Comparison of ENCODE assay signal across 16 cellular contexts in the genomic region with DNA sequence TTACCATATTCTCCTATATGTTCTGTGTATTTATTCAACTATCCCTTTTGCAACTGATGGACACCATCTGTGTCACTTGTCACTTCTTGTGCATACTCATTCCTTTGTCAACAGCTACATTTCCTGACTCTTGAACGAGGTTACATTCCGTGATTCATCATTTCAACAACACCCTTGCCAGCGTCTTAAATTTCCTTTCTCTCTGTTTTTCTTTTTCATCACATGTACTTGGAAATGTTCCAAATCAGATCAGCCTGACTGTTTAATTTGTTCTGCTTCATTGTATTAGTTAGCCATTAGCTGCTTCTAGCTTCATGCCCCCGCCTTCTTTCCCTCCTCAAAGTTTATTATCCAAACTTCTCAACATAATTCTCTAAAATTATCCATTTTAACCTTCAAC.
DNase-seq lines count a peak whose midpoint lies in the region; ATAC-seq and TF ChIP-seq lines count a peak whose summit lies in the region.
"Had no signal": no experiment of that assay in that cellular context is flagged by ENCODE, and none has a peak within 500 bp of the region (broad histone marks: within the 10 kb centered on the region; RNA-seq: fewer than 3 reads in every experiment).

No MANE protein-coding gene starts in this region.

- H3K36me3 Mint-ChIP-seq in T-cell, result no peaks in the 10 kb centered on the region

- H3K4me1 Mint-ChIP-seq in T-cell, result peaks cover 12 to 18% (median 15%) of the 10 kb centered on the region in 3 donors

- H3K27me3 ChIP-seq in brain microvascular endothelial cell (replicated peaks), result no peaks in the 10 kb centered on the region
- H3K27me3 ChIP-seq: colonic mucosa, pancreas, vagina had no signal

- in situ Hi-C loops in brain microvascular endothelial cell (cut with HindIII; ENCODE audit: low pct_ligation_motif_present, low sequenced_read_pairs), result loop anchor here (25.0 kb wide), 1 partner anchor 354 kb away; no protein-coding TSS in a partner anchor

- no peaks in the 10 kb centered on the region for H3K27me3 Mint-ChIP-seq in T-cell

- ATAC-seq in HG02678 (IDR thresholded peaks at IDR 0.05; ENCODE audit: unreplicated experiment), result no peak
- ATAC-seq in GM19452 (IDR thresholded peaks at IDR 0.05; ENCODE audit: unreplicated experiment), result no peak
- no peak for ATAC-seq in GM21447 (IDR thresholded peaks at IDR 0.05; ENCODE audit: unreplicated experiment)
- no peak for ATAC-seq in T-cell (replicated peaks in 1 of 4)
- ATAC-seq: pancreas had no signal

- H3K4me3 Mint-ChIP-seq in T-cell, result no peak overlapping the region
- H3K4me3 Mint-ChIP-seq: H9 had no signal

- peak; percentile 92 for DNase-seq in Daoy (ENCODE audit: low read depth)
- peak; percentile 94 for DNase-seq in M059J (ENCODE audit: low read depth)
- DNase-seq in brain microvascular endothelial cell, result peak; percentile 80
- DNase-seq in lung microvascular endothelial cell (ENCODE audit: low read depth in 2 of 2), result peak; percentile 54 to 87
- no peak for DNase-seq in T-cell
- DNase-seq: activated T-cell treated with anti-CD3 and anti-CD28 coated beads for 4 hours, colonic mucosa, DND-41, H9, islet precursor cell, pancreas, T-helper 9 cell had no signal

- POLR2A ChIA-PET in T-cell (lab: Charles Lee), result no interaction called here

- CTCF ChIA-PET in T-cell (lab: Charles Lee), result no interaction called here

- H3K27ac Mint-ChIP-seq in T-cell, result no peak overlapping the region
- H3K27ac Mint-ChIP-seq: H9 had no signal

- peak overlapping the region; percentile 91 for H3K27ac ChIP-seq in brain microvascular endothelial cell
- H3K27ac ChIP-seq: colonic mucosa, pancreas, vagina had no signal

- no peaks in the 10 kb centered on the region for H3K9me3 Mint-ChIP-seq in T-cell
- H3K9me3 Mint-ChIP-seq: H9 had no signal

- H3K4me3 ChIP-seq in brain microvascular endothelial cell (ENCODE audit: low read depth, low read length), result no peak overlapping the region
- H3K4me3 ChIP-seq: colonic mucosa, pancreas, vagina had no signal

- TF ChIP-seq CTCF in brain microvascular endothelial cell (IDR thresholded peaks at IDR 0.05; ENCODE audit: low read depth, low read length, missing control alignments), result no peak

- H3K36me3 ChIP-seq in brain microvascular endothelial cell (replicated peaks), result no peaks in the 10 kb centered on the region
- H3K36me3 ChIP-seq: colonic mucosa, pancreas, vagina had no signal

Comparison
In these comparisons a context has a peak if more than half of its experiments do, and no peak if none do; other contexts are left out.
1. DNase-seq: peak in Daoy (single experiment), M059J (single experiment), brain microvascular endothelial cell (single experiment) and lung microvascular endothelial cell (2 of 2); none in T-cell (0 of 34).